ENCODE assay signal across 1 cellular context in genomic region chr13:108322206-108322824, GRCh38.
TF ChIP-seq lines count a peak whose summit lies in the region.

No MANE protein-coding gene starts in this region.

TF ChIP-seq in H1, 55 proteins besides CTCF, POLR2A, EP300 and RAD21 (continued from another document):
- TF ChIP-seq TCF12 (IDR thresholded peaks at IDR 0.05; ENCODE audit: low read depth, low read length) (no peak), BCL11A (IDR thresholded peaks at IDR 0.05; ENCODE audit: low read depth in 2 of 2, low read length in 2 of 2) (no peak), SIX5 (IDR thresholded peaks at IDR 0.05; ENCODE audit: low read depth, low read length) (no peak), ATF2 (IDR thresholded peaks at IDR 0.05; ENCODE audit: low read length) (no peak), CHD2 (IDR thresholded peaks at IDR 0.05; ENCODE audit: low read length) (no peak), TBP (IDR thresholded peaks at IDR 0.05; ENCODE audit: low read depth, low read length) (no peak), ZNF274 (IDR thresholded peaks at IDR 0.05; ENCODE audit: borderline replicate concordance, extremely low read depth, low read length) (no peak)
